Comparison of ENCODE assay signal across 19 cellular contexts in genomic region chr9:16712800-16713199, GRCh38.
A peak's percentile ranks its signal among the peaks of the same experiment; 100 is the strongest.
DNase-seq lines count a peak whose midpoint lies in the region; ATAC-seq and TF ChIP-seq lines count a peak whose summit lies in the region.
"Had no signal": no experiment of that assay in that cellular context is flagged by ENCODE, and none has a peak within 500 bp of the region (broad histone marks: within the 10 kb centered on the region; RNA-seq: fewer than 3 reads in every experiment).

No MANE protein-coding gene starts in this region.

- peak overlapping the region; percentile 11 for H2AK5ac ChIP-seq in H9 (ENCODE audit: insufficient read length, low read length)

- H3K23me2 ChIP-seq in H9 (ENCODE audit: insufficient read length, low read depth, low read length, poor library complexity, severe bottlenecking) = peaks cover 3% of the 10 kb centered on the region

- intact Hi-C loops in psoas muscle (cut with DNase I) = no loop called here

- H3K9ac ChIP-seq in H9 (ENCODE audit: extremely low read depth, insufficient read length, low read length) (no peak overlapping the region), SK-N-MC (ENCODE audit: insufficient read length) (no peak overlapping the region), iPS-20b (ENCODE audit: low read depth, low read length) (peak overlapping the region; percentile 63; the same call in 1 of the 2 replicates)

- H3K27ac Mint-ChIP-seq in H9 = peak overlapping the region; percentile 84 to 99 (median 90)
- H3K27ac Mint-ChIP-seq: CD4-positive, alpha-beta memory T cell had no signal

- no CpG with 5 or more reads among the region's 4 CpGs for WGBS in H9 (ENCODE audit: extremely low coverage, insufficient read length, low lambda C conversion rate)
- 79 to 88% (median 88%) methylated on average over 4 of the region's 4 CpGs for WGBS in psoas muscle, 3 donors

- no peak overlapping the region for H2BK15ac ChIP-seq in H9 (ENCODE audit: low read depth, low read length)

- peak overlapping the region; percentile 34 for H3K27ac ChIP-seq in H9 (ENCODE audit: insufficient read length, low read depth, low read length)
- peak overlapping the region; percentile 59; the same call in 1 of the 2 replicates for H3K27ac ChIP-seq in SK-N-MC
- H3K27ac ChIP-seq in iPS-20b (ENCODE audit: low read length) = peak overlapping the region; percentile 60
- no peak overlapping the region for H3K27ac ChIP-seq in psoas muscle
- H3K27ac ChIP-seq: SJCRH30 had no signal

- H3T11ph ChIP-seq in H9 (ENCODE audit: low read length) = no peak overlapping the region

- H3K4me1 ChIP-seq in H9 (ENCODE audit: insufficient read depth, low read length) (peaks cover 18% of the 10 kb centered on the region), iPS-20b (ENCODE audit: insufficient read depth, low read length) (peaks cover 69% of the 10 kb centered on the region), psoas muscle (peaks cover 14% of the 10 kb centered on the region)

- H3K9me3 ChIP-seq in H9 (ENCODE audit: control insufficient read depth, low read depth, low read length) = no peaks in the 10 kb centered on the region
- no peaks in the 10 kb centered on the region for H3K9me3 ChIP-seq in SK-N-MC (ENCODE audit: low read depth, low read length)
- H3K9me3 ChIP-seq in iPS-20b (ENCODE audit: insufficient read depth, low read depth, low read length) = no peaks in the 10 kb centered on the region
- H3K9me3 ChIP-seq in psoas muscle = no peaks in the 10 kb centered on the region
- H3K9me3 ChIP-seq: A549, SJCRH30 had no signal

- no peaks in the 10 kb centered on the region for H3K36me3 ChIP-seq in SK-N-MC (ENCODE audit: insufficient read depth, low read length)
- no peaks in the 10 kb centered on the region for H3K36me3 ChIP-seq in iPS-20b (ENCODE audit: insufficient read depth, low read depth, low read length)
- H3K36me3 ChIP-seq in psoas muscle (ENCODE audit: insufficient read depth in 1 of 2, low read depth in 1 of 2) = no peaks in the 10 kb centered on the region
- H3K36me3 ChIP-seq: SJCRH30 had no signal

- no peak overlapping the region for H4K8ac ChIP-seq in H9 (replicated peaks; ENCODE audit: insufficient read length, low read depth, low read length)

- 0 out of 5 replicates have a peak overlapping the region, but pooled peaks of 1 of the 2 experiments have one; percentile 4 for H3K4me3 Mint-ChIP-seq in H9
- H3K4me3 Mint-ChIP-seq: CD4-positive, alpha-beta memory T cell had no signal

- H3K36me3 Mint-ChIP-seq in H9 (ENCODE audit: insufficient read depth in 1 of 3, low read depth in 3 of 3) = 0 out of 7 replicates have a peak, but pooled peaks cover 0 to 5% (median 0%) of the 10 kb centered on the region in 3 experiments
- H3K36me3 Mint-ChIP-seq: CD4-positive, alpha-beta memory T cell had no signal

- H3K27me3 Mint-ChIP-seq in H9 (ENCODE audit: low read depth) = no peaks in the 10 kb centered on the region
- H3K27me3 Mint-ChIP-seq: CD4-positive, alpha-beta memory T cell had no signal

- no peak for TF ChIP-seq CTCF in H9 (conservative IDR thresholded peaks at IDR 0.05)
- no peak for TF ChIP-seq CTCF in psoas muscle (IDR thresholded peaks at IDR 0.05)

- ATAC-seq in psoas muscle (no peak), HG02981 (IDR thresholded peaks at IDR 0.05; ENCODE audit: unreplicated experiment) (no peak)
- ATAC-seq: A549 had no signal

- H2BK20ac ChIP-seq in H9 (ENCODE audit: low read depth, low read length, poor library complexity, severe bottlenecking) = no peak overlapping the region

- H3K27me3 ChIP-seq in H9 (ENCODE audit: insufficient read depth, low read length) = no peaks in the 10 kb centered on the region
- H3K27me3 ChIP-seq in iPS-20b (ENCODE audit: insufficient read depth, low read length) = no peaks in the 10 kb centered on the region
- H3K27me3 ChIP-seq in psoas muscle (ENCODE audit: insufficient read depth in 3 of 3, low read length in 2 of 3) = no peaks in the 10 kb centered on the region
- H3K27me3 ChIP-seq: SJCRH30 had no signal

- no peaks in the 10 kb centered on the region for H3K9me3 Mint-ChIP-seq in H9

- peaks cover 83 to 90% of the 10 kb centered on the region in 2 experiments for H3K4me1 Mint-ChIP-seq in H9
- H3K4me1 Mint-ChIP-seq: CD4-positive, alpha-beta memory T cell had no signal

- no peak overlapping the region for H4K91ac ChIP-seq in H9 (ENCODE audit: insufficient read length, low read depth, low read length)

- H3K4me3 ChIP-seq in SK-N-MC (no peak overlapping the region), iPS-20b (ENCODE audit: low read length) (no peak overlapping the region), psoas muscle (no peak overlapping the region)
- H3K4me3 ChIP-seq: A549, SJCRH30 had no signal

- no peak overlapping the region for H3K23ac ChIP-seq in H9 (ENCODE audit: insufficient read length, low read depth, low read length)

- no peak overlapping the region for H2BK120ac ChIP-seq in H9 (ENCODE audit: low read depth, low read length, poor library complexity, severe bottlenecking)

- H3K79me1 ChIP-seq in H9 (ENCODE audit: insufficient read depth, low read depth, low read length, poor library complexity, severe bottlenecking) = no peaks in the 10 kb centered on the region

- no peak overlapping the region for H2AFZ ChIP-seq in H9 (ENCODE audit: low read length)

- H2BK5ac ChIP-seq in H9 (ENCODE audit: insufficient read length, low read length) = no peak overlapping the region

- no peaks in the 10 kb centered on the region for H3K79me2 ChIP-seq in H9 (ENCODE audit: insufficient read depth, low read length)

- no peak overlapping the region for H3K56ac ChIP-seq in H9 (ENCODE audit: insufficient read length, low read depth, low read length)

- H4K5ac ChIP-seq in H9 (ENCODE audit: insufficient read length, low read depth, low read length) = no peak overlapping the region

- H4K20me1 ChIP-seq in H9 (ENCODE audit: control insufficient read depth, insufficient read depth, insufficient read length) = no peaks in the 10 kb centered on the region

- H2BK12ac ChIP-seq in H9 (ENCODE audit: insufficient read length, low read depth, low read length) = no peak overlapping the region

- DNase-seq in H9 = no peak
- DNase-seq in SK-N-MC (ENCODE audit: low read depth, low spot score) = no peak
- DNase-seq in renal cortical epithelial cell (ENCODE audit: low read depth) = peak; percentile 53
- DNase-seq in psoas muscle = no peak
- DNase-seq in activated naive CD4-positive, alpha-beta T cell (lab: John Stamatoyannopoulos, UW) = no peak
- DNase-seq: C1 segment of cervical spinal cord; CD4-positive, alpha-beta memory T cell; COR-L47; DMS53; NCI-H1048; NCI-H1417 treated with DMSO at 0.1 percent for 48 hours; NCI-H1694 treated with DMSO at 0.1 percent for 48 hours; NCI-H2081; NCI-H524; NCI-H748 treated with DMSO at 0.1 percent for 48 hours; SJCRH30 had no signal

- H3K18ac ChIP-seq in H9 (ENCODE audit: insufficient read length, low read depth, low read length) = no peak overlapping the region

- H3K4ac ChIP-seq in H9 (ENCODE audit: low read depth, low read length) = no peak overlapping the region

- no peak overlapping the region for H3K4me2 ChIP-seq in H9 (ENCODE audit: insufficient read depth, insufficient read length, low read length)
- H3K4me2 ChIP-seq: A549 had no signal

- H3K14ac ChIP-seq in H9 (ENCODE audit: insufficient read depth, low read length) = no peak overlapping the region
